In genomic region chr2:207807516-207807915, GRCh38 we compare ENCODE assay signal across 13 cellular contexts. TPM values are rescaled to one million over a fixed set of nuclear protein-coding genes. Genes with fewer than 3 reads are reported as not detected.
DNase-seq lines count a peak whose midpoint lies in the region; ATAC-seq, FAIRE-seq and TF ChIP-seq lines count a peak whose summit lies in the region.
"Had no signal": no experiment of that assay in that cellular context is flagged by ENCODE, and none has a peak within 500 bp of the region (broad histone marks: within the 10 kb centered on the region; RNA-seq: fewer than 3 reads in every experiment).

No MANE protein-coding gene starts in this region.

- peaks cover 32% of the 10 kb centered on the region for H3K4me1 Mint-ChIP-seq in astrocyte (ENCODE audit: low read depth, unreplicated experiment)
- H3K4me1 Mint-ChIP-seq: activated B cell treated with CpG ODN at 0.5 μM for 24 hours had no signal

- H3K79me2 ChIP-seq in astrocyte (ENCODE audit: insufficient read depth, low read length): no peaks in the 10 kb centered on the region

- H3K4me1 ChIP-seq in astrocyte (ENCODE audit: insufficient read depth, low read length) (peaks cover 8% of the 10 kb centered on the region), SJCRH30 (peaks cover 23% of the 10 kb centered on the region)

- H3K9me3 ChIP-seq in astrocyte (ENCODE audit: insufficient read depth, low read depth, low read length) (no peaks in the 10 kb centered on the region), SJCRH30 (replicated peaks) (no peaks in the 10 kb centered on the region)

- H3K4me3 Mint-ChIP-seq in astrocyte (ENCODE audit: unreplicated experiment): no peak overlapping the region
- H3K4me3 Mint-ChIP-seq: activated B cell treated with CpG ODN at 0.5 μM for 24 hours, IgD-negative memory B cell had no signal

- peak; percentile 56 for ATAC-seq in GM19043 (IDR thresholded peaks at IDR 0.05; ENCODE audit: low read depth, unreplicated experiment)
- ATAC-seq in HG02870 (IDR thresholded peaks at IDR 0.05; ENCODE audit: unreplicated experiment): peak; percentile 92
- no peak for ATAC-seq in left lobe of liver
- ATAC-seq in GM21367 (IDR thresholded peaks at IDR 0.05; ENCODE audit: unreplicated experiment): no peak

- peak overlapping the region; percentile 66 for H3K27ac Mint-ChIP-seq in astrocyte (ENCODE audit: unreplicated experiment)
- H3K27ac Mint-ChIP-seq: activated B cell treated with CpG ODN at 0.5 μM for 24 hours had no signal

- no peaks in the 10 kb centered on the region for H3K36me3 ChIP-seq in astrocyte (ENCODE audit: insufficient read depth, low read length)
- H3K36me3 ChIP-seq in SJCRH30: no peaks in the 10 kb centered on the region

- no peak for TF ChIP-seq POLR2A in GM12891 (IDR thresholded peaks at IDR 0.05; ENCODE audit: low read depth, low read length)

- peak; percentile 30 for DNase-seq in GM12891 (ENCODE audit: insufficient read length, low spot score)
- no peak for DNase-seq in astrocyte (ENCODE audit: low read depth)
- DNase-seq in DMS153 treated with DMSO at 0.1 percent for 48 hours (lab: John Stamatoyannopoulos, UW; ENCODE audit: unreplicated experiment): no peak
- DNase-seq in left lobe of liver (ENCODE audit: low spot score): no peak
- DNase-seq in SJCRH30: no peak
- DNase-seq: activated B cell treated with CpG ODN at 0.5 μM for 24 hours; C1 segment of cervical spinal cord; NCI-H1930; NK-92 treated with Interleukin-12 subunit alpha and Interleukin-12 subunit beta, amount 100 ng/mL, for 24 hours had no signal

- H4K20me1 ChIP-seq in astrocyte (ENCODE audit: insufficient read depth, low read length): no peaks in the 10 kb centered on the region

- H2AFZ ChIP-seq in astrocyte (ENCODE audit: low read depth, low read length): no peak overlapping the region

- H3K9me3 Mint-ChIP-seq in astrocyte (ENCODE audit: unreplicated experiment): no peaks in the 10 kb centered on the region
- H3K9me3 Mint-ChIP-seq: activated B cell treated with CpG ODN at 0.5 μM for 24 hours had no signal

- no peak overlapping the region for H3K27ac ChIP-seq in astrocyte (ENCODE audit: low read depth, low read length)
- H3K27ac ChIP-seq in SJCRH30: no peak overlapping the region

- H3K4me3 ChIP-seq in astrocyte (ENCODE audit: insufficient read depth, low read depth, low read length) (no peak overlapping the region), SJCRH30 (no peak overlapping the region)

- FAIRE-seq in GM12891 (lab: Jason Lieb, UNC) (no peak), astrocyte (lab: Jason Lieb, UNC) (no peak)

- no peaks in the 10 kb centered on the region for H3K36me3 Mint-ChIP-seq in astrocyte (ENCODE audit: low read depth, unreplicated experiment)
- H3K36me3 Mint-ChIP-seq: IgD-negative memory B cell had no signal

- TF ChIP-seq CTCF in astrocyte (IDR thresholded peaks at IDR 0.05; ENCODE audit: insufficient read depth, low read depth, low read length): no peak

- H3K27me3 ChIP-seq in astrocyte (ENCODE audit: insufficient read depth, low read length) (no peaks in the 10 kb centered on the region), SJCRH30 (no peaks in the 10 kb centered on the region)

- H3K4me2 ChIP-seq in astrocyte (ENCODE audit: low read length): no peak overlapping the region

- H3K27me3 Mint-ChIP-seq in astrocyte (ENCODE audit: low read depth, unreplicated experiment): peaks cover 2% of the 10 kb centered on the region

- no peak overlapping the region for H3K9ac ChIP-seq in astrocyte (ENCODE audit: low read length)

TF ChIP-seq in GM12891, 5 proteins besides CTCF, POLR2A, EP300 and RAD21:
- no peak for TF ChIP-seq TAF1 (IDR thresholded peaks at IDR 0.05; ENCODE audit: low read depth, low read length)
- TF ChIP-seq POU2F2 (IDR thresholded peaks at IDR 0.05; ENCODE audit: low read depth, low read length): no peak
- no peak for TF ChIP-seq PAX5 (IDR thresholded peaks at IDR 0.05; ENCODE audit: insufficient read depth, low read length, severe bottlenecking)
- TF ChIP-seq SPI1 (IDR thresholded peaks at IDR 0.05; ENCODE audit: low read depth, low read length): no peak
- no peak for TF ChIP-seq POLR2AphosphoS5 (IDR thresholded peaks at IDR 0.05; ENCODE audit: low read depth, low read length)

RNA-seq across cellular contexts. Expression of gene FZD5, which starts 37.8 kb away (rescaled TPM):
- 0.18 TPM for polyA plus RNA-seq in GM12891 (2012; ENCODE audit: low read depth, missing spikeins)
- 3.2 and 3.7 TPM in 2 replicates for total RNA-seq in astrocyte
- total RNA-seq in left lobe of liver: 32.9 TPM
- 4.2 and 4.3 TPM in 2 replicates for total RNA-seq in SJCRH30 (2014; rRNA removed; shearing (Covaris generic))

Comparison
In these comparisons a context has a peak if more than half of its experiments do, and no peak if none do; other contexts are left out.
1. ATAC-seq: peak in GM19043 (single experiment) and HG02870 (single experiment); none in left lobe of liver (single experiment) and GM21367 (single experiment).